In the genomic region with DNA sequence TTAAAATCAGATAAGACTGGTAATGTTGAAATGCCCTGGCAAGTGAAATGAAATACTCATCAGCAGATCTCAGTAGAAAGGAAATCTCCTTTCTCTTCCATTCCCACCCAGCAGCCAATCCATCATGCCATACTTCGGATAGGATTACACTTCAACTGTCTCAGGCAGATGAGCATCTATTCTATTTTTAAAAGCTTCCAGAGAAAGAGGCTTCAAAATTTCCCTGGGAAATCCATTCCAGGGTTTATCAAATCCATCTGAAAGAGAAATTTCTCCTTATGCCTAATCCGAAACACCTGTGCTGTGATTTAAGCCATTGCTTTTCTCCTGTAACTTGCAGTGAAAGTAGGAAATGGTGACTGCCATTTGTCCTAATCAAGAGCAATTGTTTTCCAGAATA, we compare ENCODE assay signal across 18 cellular contexts.
DNase-seq lines count a peak whose midpoint lies in the region; ATAC-seq and TF ChIP-seq lines count a peak whose summit lies in the region.
"Had no signal": no experiment of that assay in that cellular context is flagged by ENCODE, and none has a peak within 500 bp of the region (broad histone marks: within the 10 kb centered on the region; RNA-seq: fewer than 3 reads in every experiment).

No MANE protein-coding gene starts in this region.

- no peak overlapping the region for H3K9ac ChIP-seq in SK-N-SH

- H3K9me3 ChIP-seq in SK-N-SH (no peaks in the 10 kb centered on the region), esophagus muscularis mucosa (no peaks in the 10 kb centered on the region)
- H3K9me3 ChIP-seq: SJSA1 had no signal

- H3K4me1 ChIP-seq in SK-N-SH (ENCODE audit: control insufficient read depth in 1 of 2, insufficient read depth in 2 of 2, low read depth in 1 of 2, low read length in 1 of 2) (peaks cover 0 to 10% of the 10 kb centered on the region in 2 experiments; a peak in 2 of 4 replicates), esophagus muscularis mucosa (no peaks in the 10 kb centered on the region)
- H3K4me1 ChIP-seq: SJSA1 had no signal

- no peak for TF ChIP-seq CTCF in SK-N-SH (IDR thresholded peaks at IDR 0.05)
- TF ChIP-seq CTCF in esophagus muscularis mucosa (IDR thresholded peaks at IDR 0.05) = no peak
- no peak for TF ChIP-seq CTCF in coronary artery (IDR thresholded peaks at IDR 0.05)

- H4K20me1 ChIP-seq in SK-N-SH (ENCODE audit: insufficient read depth) = no peaks in the 10 kb centered on the region

- peak; percentile 16 to 47 for DNase-seq in NCI-H187 (lab: John Stamatoyannopoulos, UW)
- peak; percentile 26 for DNase-seq in NCI-H2171 (lab: John Stamatoyannopoulos, UW)
- DNase-seq in SK-N-SH = peak; percentile 16
- peak; percentile 31 for DNase-seq in left kidney (ENCODE audit: low read depth, low spot score)
- no peak for DNase-seq in esophagus muscularis mucosa (ENCODE audit: extremely low spot score)
- DNase-seq in coronary artery (ENCODE audit: low spot score) = no peak
- no peak for DNase-seq in iPS-NIHi11 (ENCODE audit: low spot score)
- DNase-seq: EL, GOT3, HCEC 1CT, NCI-H1105 treated with DMSO at 0.1 percent for 48 hours, NCI-H2107, NCI-H345, NCI-H69, SW 1271 had no signal

- H3K4me3 ChIP-seq in SK-N-SH (ENCODE audit: low read depth in 2 of 2, low read length in 1 of 2) (no peak overlapping the region), esophagus muscularis mucosa (no peak overlapping the region), coronary artery (no peak overlapping the region)
- H3K4me3 ChIP-seq: SJSA1 had no signal

- H3K27ac ChIP-seq in SK-N-SH (ENCODE audit: low read depth in 2 of 2, low read length in 1 of 2) (peak overlapping the region; percentile 29 to 37; a peak in 2 of 4 replicates), esophagus muscularis mucosa (replicated peaks in 1 of 4) (no peak overlapping the region), coronary artery (no peak overlapping the region)
- H3K27ac ChIP-seq: SJSA1 had no signal

- WGBS in SK-N-SH (ENCODE audit: low lambda C conversion rate) = 39% methylated on average over 2 of the region's 2 CpGs
- 78% methylated on average over 2 of the region's 2 CpGs for WGBS in esophagus muscularis mucosa

- no peak; the same call in 1 of the 2 replicates for TF ChIP-seq RAD21 in SK-N-SH (IDR thresholded peaks at IDR 0.05; ENCODE audit: low read length)

- TF ChIP-seq EP300 in SK-N-SH (IDR thresholded peaks at IDR 0.05; ENCODE audit: borderline replicate concordance in 1 of 2, low read depth in 1 of 2, low read length in 1 of 2) (peak; percentile 24 to 51; a peak in 1 of 4 replicates), esophagus muscularis mucosa (IDR thresholded peaks at IDR 0.05) (no peak)

- H3K27me3 ChIP-seq in SK-N-SH (ENCODE audit: insufficient read depth) (no peaks in the 10 kb centered on the region), esophagus muscularis mucosa (peaks cover 0 to 7% (median 0%) of the 10 kb centered on the region in 4 donors)

- no peaks in the 10 kb centered on the region for H3K79me2 ChIP-seq in SK-N-SH (ENCODE audit: insufficient read depth)

- H3K4me2 ChIP-seq in SK-N-SH = no peak overlapping the region

- H3K9me2 ChIP-seq in SK-N-SH = no peaks in the 10 kb centered on the region

- no peak overlapping the region for H2AFZ ChIP-seq in SK-N-SH (ENCODE audit: low read depth)

- H3K36me3 ChIP-seq in SK-N-SH (replicated peaks in 1 of 2; ENCODE audit: control insufficient read depth in 1 of 2, insufficient read depth in 2 of 2, low read length in 1 of 2) (peaks cover 0 to 6% of the 10 kb centered on the region in 2 experiments), esophagus muscularis mucosa (no peaks in the 10 kb centered on the region)
- H3K36me3 ChIP-seq: SJSA1 had no signal

- TF ChIP-seq POLR2A in esophagus muscularis mucosa (IDR thresholded peaks at IDR 0.05; ENCODE audit: low read depth) = no peak

- intact Hi-C loops in esophagus muscularis mucosa (cut with DNase I) = no loop called here

- CTCF ChIA-PET in SK-N-SH (lab: Yijun Ruan, JAX) = interaction anchor here (1.1 kb wide), 1 partner anchor 26 kb away, joined by 3 read pairs; no protein-coding TSS in a partner anchor

- H3F3A ChIP-seq in SK-N-SH (replicated peaks; ENCODE audit: insufficient read depth) = peaks cover 3% of the 10 kb centered on the region

- POLR2A ChIA-PET in SK-N-SH (lab: Yijun Ruan, JAX) = no interaction called here

- ATAC-seq in HG02678 (IDR thresholded peaks at IDR 0.05; ENCODE audit: unreplicated experiment) = no peak
- ATAC-seq: Right ventricle myocardium inferior had no signal

TF ChIP-seq in SK-N-SH, 30 proteins besides CTCF, POLR2A, EP300 and RAD21:
- peak; percentile 33 for TF ChIP-seq CHD2 (IDR thresholded peaks at IDR 0.05; ENCODE audit: low read length, partially characterized antibody)
- TF ChIP-seq POLR2AphosphoS5 (IDR thresholded peaks at IDR 0.05; ENCODE audit: low read depth, low read length) = peak; percentile 10; the same call in 1 of the 2 replicates
- TF ChIP-seq SIN3A (IDR thresholded peaks at IDR 0.05; ENCODE audit: borderline replicate concordance, low read depth, low read length) = no peak
- peak; percentile 51; the same call in 1 of the 2 replicates for TF ChIP-seq NFIC (IDR thresholded peaks at IDR 0.05; ENCODE audit: borderline replicate concordance)
- TF ChIP-seq MEF2A (IDR thresholded peaks at IDR 0.05; ENCODE audit: borderline replicate concordance, low read depth) = peak; percentile 59; the same call in 1 of the 2 replicates
- TF ChIP-seq, protein P1, sequence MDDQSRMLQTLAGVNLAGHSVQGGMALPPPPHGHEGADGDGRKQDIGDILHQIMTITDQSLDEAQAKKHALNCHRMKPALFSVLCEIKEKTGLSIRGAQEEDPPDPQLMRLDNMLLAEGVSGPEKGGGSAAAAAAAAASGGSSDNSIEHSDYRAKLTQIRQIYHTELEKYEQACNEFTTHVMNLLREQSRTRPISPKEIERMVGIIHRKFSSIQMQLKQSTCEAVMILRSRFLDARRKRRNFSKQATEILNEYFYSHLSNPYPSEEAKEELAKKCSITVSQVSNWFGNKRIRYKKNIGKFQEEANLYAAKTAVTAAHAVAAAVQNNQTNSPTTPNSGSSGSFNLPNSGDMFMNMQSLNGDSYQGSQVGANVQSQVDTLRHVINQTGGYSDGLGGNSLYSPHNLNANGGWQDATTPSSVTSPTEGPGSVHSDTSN (IDR thresholded peaks at IDR 0.05) = peak; percentile 89
- TF ChIP-seq TCF12 (IDR thresholded peaks at IDR 0.05) = peak; percentile 81; the same call in 1 of the 2 replicates
- TF ChIP-seq, protein P2, sequence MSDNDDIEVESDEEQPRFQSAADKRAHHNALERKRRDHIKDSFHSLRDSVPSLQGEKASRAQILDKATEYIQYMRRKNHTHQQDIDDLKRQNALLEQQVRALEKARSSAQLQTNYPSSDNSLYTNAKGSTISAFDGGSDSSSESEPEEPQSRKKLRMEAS (IDR thresholded peaks at IDR 0.05; ENCODE audit: low read depth) = no peak
- peak; percentile 13; the same call in 1 of the 2 replicates for TF ChIP-seq GATA2 (CRISPR knock-in tag; IDR thresholded peaks at IDR 0.05)

Comparison
In these comparisons a context has a peak if more than half of its experiments do, and no peak if none do; other contexts are left out.
1. DNase-seq: peak in NCI-H187 (2 of 2), NCI-H2171 (single experiment), SK-N-SH (single experiment) and left kidney (single experiment); none in esophagus muscularis mucosa (single experiment), coronary artery (single experiment) and iPS-NIHi11 (single experiment).
2. H3K27ac ChIP-seq: peak in SK-N-SH (2 of 2); none in esophagus muscularis mucosa (0 of 4) and coronary artery (0 of 2).